4 cellular contexts compared by ENCODE assay signal in genomic region chr3:183611326-183611725, GRCh38. TPM values are rescaled to one million over a fixed set of nuclear protein-coding genes. Genes with fewer than 3 reads are reported as not detected.
DNase-seq lines count a peak whose midpoint lies in the region; ATAC-seq, FAIRE-seq and TF ChIP-seq lines count a peak whose summit lies in the region.
"Not testable (repeated sequence)": the region's sequence is repeated elsewhere in the genome, so short reads cannot be mapped to it uniquely, and the experiment has no call there.
"Had no signal": no experiment of that assay in that cellular context is flagged by ENCODE, and none has a peak within 500 bp of the region (broad histone marks: within the 10 kb centered on the region; RNA-seq: fewer than 3 reads in every experiment).

No MANE protein-coding gene starts in this region.

- TF ChIP-seq EP300 in A549 (IDR thresholded peaks at IDR 0.05) = not testable (repeated sequence)

- H3K4me2 ChIP-seq in A549 = not testable (repeated sequence)

- not testable (repeated sequence) for DNase-seq in A549 (ENCODE audit: low read depth in 1 of 2, low spot score in 1 of 2)

- H3K9me3 ChIP-seq in A549; HEK293 (ENCODE audit: control insufficient read depth, insufficient read depth, low read depth, low read length): not testable (repeated sequence)

- TF ChIP-seq RAD21 in A549 (conservative IDR thresholded peaks at IDR 0.05 in 1 of 2, IDR thresholded peaks at IDR 0.05 in 1 of 2) = not testable (repeated sequence)

- TF ChIP-seq POLR2A in A549 (IDR thresholded peaks at IDR 0.05; ENCODE audit: low read length) = not testable (repeated sequence)

- H3K27ac ChIP-seq in A549; HEK293 (ENCODE audit: extremely low read depth, low read depth, low read length): not testable (repeated sequence)

- POLR2A ChIA-PET in A549 (lab: Yijun Ruan, JAX); HEK293 (lab: Yijun Ruan, JAX): not testable (repeated sequence)

- CTCF ChIA-PET in A549 (lab: Yijun Ruan, JAX); HEK293 (lab: Yijun Ruan, JAX): not testable (repeated sequence)

- H3K36me3 ChIP-seq in HEK293 (ENCODE audit: control insufficient read depth in 2 of 2, insufficient read depth in 1 of 2, low read length in 2 of 2) = not testable (repeated sequence)

- 94% methylated on average over 5 of the region's 6 CpGs for WGBS in A549 (ENCODE audit: missing lambda C conversion rate)

- not testable (repeated sequence) for TF ChIP-seq CTCF in A549 (IDR thresholded peaks at IDR 0.05); HEK293 (tag by site-specific recombination; IDR thresholded peaks at IDR 0.05)

- not testable (repeated sequence) for H3K4me3 ChIP-seq in A549; HEK293 (ENCODE audit: low read depth, low read length)

- not testable (repeated sequence) for H3K4me1 ChIP-seq in A549; HEK293 (ENCODE audit: control insufficient read depth, insufficient read depth, low read length)

- ATAC-seq in A549 = not testable (repeated sequence)

- not testable (repeated sequence) for FAIRE-seq in A549 (lab: Jason Lieb, UNC)

TF ChIP-seq in A549, 52 proteins besides CTCF, POLR2A, EP300 and RAD21:
- peak; percentile 71 for TF ChIP-seq ZC3H11A (IDR thresholded peaks at IDR 0.05)

TF ChIP-seq in HEK293, 187 proteins besides CTCF, POLR2A, EP300 and RAD21 (continues in another document):
- peak; percentile 55; the same call in 1 of the 2 replicates for TF ChIP-seq ZNF394 (tag by site-specific recombination; IDR thresholded peaks at IDR 0.05; ENCODE audit: borderline replicate concordance)
- peak; percentile 48; the same call in 1 of the 2 replicates for TF ChIP-seq ZNF518A (tag by site-specific recombination; conservative IDR thresholded peaks at IDR 0.05; ENCODE audit: low read depth)
- peak; percentile 27; the same call in 1 of the 2 replicates for TF ChIP-seq ZBTB8A (tag by site-specific recombination; IDR thresholded peaks at IDR 0.05)
- peak; percentile 64 for TF ChIP-seq ZNF426 (tag by site-specific recombination; IDR thresholded peaks at IDR 0.05)
- TF ChIP-seq ZNF623 (tag by site-specific recombination; IDR thresholded peaks at IDR 0.05) = peak; percentile 47
- peak; percentile 44 for TF ChIP-seq ZNF555 (tag by site-specific recombination; conservative IDR thresholded peaks at IDR 0.05)
- TF ChIP-seq ZNF654 (tag by site-specific recombination; IDR thresholded peaks at IDR 0.05; ENCODE audit: low read depth) = 0 out of 2 replicates have a peak, but pooled peaks have one; percentile 3
- 0 out of 2 replicates have a peak, but pooled peaks have one; percentile 26 for TF ChIP-seq ZNF433 (tag by site-specific recombination; IDR thresholded peaks at IDR 0.05; ENCODE audit: low read depth)
- TF ChIP-seq ZNF266 (tag by site-specific recombination; IDR thresholded peaks at IDR 0.05; ENCODE audit: low read depth) = peak; percentile 25; the same call in 1 of the 2 replicates
- peak; percentile 22; the same call in 1 of the 2 replicates for TF ChIP-seq ZNF501 (tag by site-specific recombination; IDR thresholded peaks at IDR 0.05)
- 0 out of 2 replicates have a peak, but pooled peaks have one; percentile 25 for TF ChIP-seq REST (tag by site-specific recombination; IDR thresholded peaks at IDR 0.05)

RNA-seq across cellular contexts. Expression of gene KLHL24, which starts 24.1 kb away (rescaled TPM):
- polyA plus RNA-seq in A549 (2011; rRNA removed) = 10.9 and 11.9 TPM in 2 replicates
- polyA plus RNA-seq in A549 (2012; cell fraction: cytosol; rRNA removed) = 1.3 and 2.1 TPM in 2 replicates
- polyA plus RNA-seq in A549 (2012; cell fraction: nucleus; rRNA removed) = 2.2 and 2.5 TPM in 2 replicates
- 2.7 to 4.0 TPM (median 3.6 TPM) in 3 replicates for polyA plus RNA-seq in A549 (2017; fragmentation: RNase III; extraction: RNeasy Plus Mini Kit Qiagen cat#74134 plus additional on column Dnase treatment)
- polyA minus RNA-seq in A549 (2011; rRNA and poly(A)+ RNA removed) = 11.9 and 17.9 TPM in 2 replicates

RNA-seq across cellular contexts. Expression of gene KLHL6, which starts 55.8 kb away (rescaled TPM):
- not detected in 2 replicates for polyA plus RNA-seq in A549 (2011; rRNA removed)
- polyA plus RNA-seq in A549 (2012; cell fraction: cytosol; rRNA removed) = not detected in 2 replicates
- polyA plus RNA-seq in A549 (2012; cell fraction: nucleus; rRNA removed) = not detected in 2 replicates
- polyA plus RNA-seq in A549 (2017; fragmentation: RNase III; extraction: RNeasy Plus Mini Kit Qiagen cat#74134 plus additional on column Dnase treatment) = not detected in 3 replicates
- not detected in 2 replicates for polyA minus RNA-seq in A549 (2011; rRNA and poly(A)+ RNA removed)
- polyA plus RNA-seq: AG04450, BJ had no signal
